ENCODE assay signal across 8 cellular contexts in genomic region chr16:26276289-26276688, GRCh38.
"Had no signal": no experiment of that assay in that cellular context is flagged by ENCODE, and none has a peak within 500 bp of the region (broad histone marks: within the 10 kb centered on the region; RNA-seq: fewer than 3 reads in every experiment).

No MANE protein-coding gene starts in this region.

- H3K27ac ChIP-seq: HL-60 had no signal

- H3K4me3 ChIP-seq: GM23338 had no signal

- H3K4me2 ChIP-seq: GM23338 had no signal

- DNase-seq: H9, HCEC 1CT, IMR-90, KBM-7 had no signal

- FAIRE-seq: H1, H54 had no signal

- H2AFZ ChIP-seq: GM23338 had no signal

- ATAC-seq: GM23338 had no signal
